Comparison of ENCODE assay signal across 19 cellular contexts in genomic region chr13:109673477-109673876, GRCh38.
"Had no signal": no experiment of that assay in that cellular context is flagged by ENCODE, and none has a peak within 500 bp of the region (broad histone marks: within the 10 kb centered on the region; RNA-seq: fewer than 3 reads in every experiment).

No MANE protein-coding gene starts in this region.

- H3K9me3 ChIP-seq: breast epithelium, left lung, pancreas, right lobe of liver, spleen, thyroid gland had no signal

- H3K36me3 ChIP-seq: breast epithelium, left lung, pancreas, right lobe of liver, spleen, thyroid gland, WERI-Rb-1 had no signal

- H3K27ac ChIP-seq: breast epithelium, foreskin keratinocyte, left lung, pancreas, right lobe of liver, SK-N-MC, spleen, thyroid gland, WERI-Rb-1 had no signal

- H3K4me1 ChIP-seq: foreskin keratinocyte, left lung, pancreas, thyroid gland had no signal

- DNase-seq: activated CD4-positive, alpha-beta T cell treated with anti-CD3 and anti-CD28 coated beads for 1 hour; activated CD4-positive, alpha-beta T cell treated with anti-CD3 and anti-CD28 coated beads, Interleukin-2, amount 50 U/mL, for 4 hours; activated naive CD8-positive, alpha-beta T cell treated with anti-CD3 and anti-CD28 coated beads for 36 hours; amygdala; cerebellar nuclear complex; effector CD4-positive, alpha-beta T cell; foreskin keratinocyte; glutamatergic neuron; left lung; midbrain; naive B cell; pancreas; right lobe of liver; spleen; stimulated activated CD4-positive, alpha-beta T cell treated with anti-CD3 and anti-CD28 coated beads, Interleukin-4, amount 100 ng/mL, for 4 hours; thyroid gland; WERI-Rb-1 had no signal

- H3K27me3 ChIP-seq: breast epithelium, foreskin keratinocyte, pancreas, right lobe of liver, thyroid gland had no signal

- H3K4me3 ChIP-seq: breast epithelium, left lung, pancreas, right lobe of liver, SK-N-MC, spleen, thyroid gland had no signal
